Comparison of ENCODE assay signal across 18 cellular contexts in the genomic region with DNA sequence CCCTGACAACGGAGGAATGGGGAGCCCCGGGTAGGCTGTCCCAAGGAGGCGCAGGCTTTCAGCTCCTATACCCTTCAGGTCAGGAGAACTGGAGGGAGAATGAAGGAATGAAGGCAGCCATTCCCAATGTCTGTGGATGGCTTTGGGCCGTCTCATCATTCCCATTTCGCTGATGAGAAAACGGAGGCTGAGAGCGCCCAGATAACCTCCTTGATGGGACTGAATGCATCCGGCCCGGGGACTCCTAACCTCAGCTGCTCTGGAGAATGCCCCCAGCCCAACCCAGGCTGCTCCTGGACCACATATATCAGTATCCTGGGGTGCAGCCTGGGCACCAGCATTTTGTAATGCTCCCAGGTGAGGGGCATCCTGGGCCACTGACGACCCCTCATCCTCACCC. TPM values are rescaled to one million over a fixed set of nuclear protein-coding genes. Genes with fewer than 3 reads are reported as not detected.
A peak's percentile ranks its signal among the peaks of the same experiment; 100 is the strongest.
DNase-seq lines count a peak whose midpoint lies in the region; ATAC-seq and TF ChIP-seq lines count a peak whose summit lies in the region.
"Had no signal": no experiment of that assay in that cellular context is flagged by ENCODE, and none has a peak within 500 bp of the region (broad histone marks: within the 10 kb centered on the region; RNA-seq: fewer than 3 reads in every experiment).

No MANE protein-coding gene starts in this region.

- peaks cover 0 to 6% (median 4%) of the 10 kb centered on the region in 3 donors for H3K27me3 Mint-ChIP-seq in immature natural killer cell (ENCODE audit: low read depth in 3 of 3)
- H3K27me3 Mint-ChIP-seq: CD4-positive, alpha-beta T cell had no signal

- WGBS in hepatocyte (ENCODE audit: low lambda C conversion rate, missing lambda C conversion rate): 91% methylated on average over 10 of the region's 10 CpGs

- no peak overlapping the region for H3K27ac Mint-ChIP-seq in immature natural killer cell
- H3K27ac Mint-ChIP-seq: CD4-positive, alpha-beta T cell had no signal

- DNase-seq in left cardiac atrium: peak; percentile 7
- no peak for DNase-seq in cardiac septum (ENCODE audit: low spot score)
- no peak for DNase-seq in hepatocyte (ENCODE audit: low spot score)
- peak; percentile 62 for DNase-seq in posterior vena cava (ENCODE audit: low spot score)
- DNase-seq in activated CD8-positive, alpha-beta memory T cell treated with anti-CD3 and anti-CD28 coated beads for 24 hours: no peak
- DNase-seq in immature natural killer cell: no peak
- DNase-seq in ACHN: no peak
- DNase-seq: CD4-positive, alpha-beta T cell; DMS79; MG63; NCI-H1092 treated with DMSO at 0.1 percent for 48 hours; NCI-H1694 treated with DMSO at 0.1 percent for 48 hours; NCI-H345; NCI-H526 treated with DMSO at 0.1 percent for 48 hours had no signal

- peak overlapping the region; percentile 94 for H3K27ac ChIP-seq in hepatocyte
- H3K27ac ChIP-seq: A549 had no signal

- no peaks in the 10 kb centered on the region for H3K79me2 ChIP-seq in hepatocyte

- no peaks in the 10 kb centered on the region for H3K9me2 ChIP-seq in hepatocyte (replicated peaks; ENCODE audit: insufficient read depth)

- no peak overlapping the region for H3K4me2 ChIP-seq in hepatocyte
- H3K4me2 ChIP-seq: A549 had no signal

- H3K9me3 ChIP-seq in hepatocyte (ENCODE audit: low read depth): no peaks in the 10 kb centered on the region

- H3K36me3 ChIP-seq in hepatocyte (replicated peaks; ENCODE audit: insufficient read depth, low read depth): no peaks in the 10 kb centered on the region
- H3K36me3 ChIP-seq: MG63 had no signal

- no peaks in the 10 kb centered on the region for H3K27me3 ChIP-seq in hepatocyte
- H3K27me3 ChIP-seq: MG63 had no signal

- no peaks in the 10 kb centered on the region for H4K20me1 ChIP-seq in hepatocyte (ENCODE audit: insufficient read depth, poor library complexity, severe bottlenecking)

- no peak overlapping the region for H3K4me3 Mint-ChIP-seq in immature natural killer cell
- H3K4me3 Mint-ChIP-seq: CD4-positive, alpha-beta T cell had no signal

- no peaks in the 10 kb centered on the region for H3K4me1 Mint-ChIP-seq in immature natural killer cell

- TF ChIP-seq CTCF in hepatocyte (IDR thresholded peaks at IDR 0.05; ENCODE audit: poor library complexity): no peak

- H3K9me3 Mint-ChIP-seq in immature natural killer cell: no peaks in the 10 kb centered on the region
- H3K9me3 Mint-ChIP-seq: CD4-positive, alpha-beta T cell had no signal

- intact Hi-C loops in left cardiac atrium (cut with DNase I): no loop called here
- intact Hi-C loops in cardiac septum (cut with DNase I): no loop called here
- intact Hi-C loops in posterior vena cava (cut with DNase I): no loop called here

- no peak overlapping the region for H2AFZ ChIP-seq in hepatocyte

- in situ Hi-C loops in ACHN (cut with HindIII; ENCODE audit: low pct_ligation_motif_present, low pct_unique_long_range_greater_than_20kb, low sequenced_read_pairs): no loop called here

- H3K4me3 ChIP-seq in hepatocyte: no peak overlapping the region
- H3K4me3 ChIP-seq: A549, MG63 had no signal

- peaks cover 33% of the 10 kb centered on the region for H3K4me1 ChIP-seq in hepatocyte (ENCODE audit: insufficient read depth)
- H3K4me1 ChIP-seq: A549 had no signal

- no peaks in the 10 kb centered on the region for H3K36me3 Mint-ChIP-seq in immature natural killer cell

- no peak for ATAC-seq in left cardiac atrium
- ATAC-seq in GM21737 (IDR thresholded peaks at IDR 0.05; ENCODE audit: unreplicated experiment): no peak

RNA-seq across cellular contexts. Expression of a gene that starts 52.6 kb away (rescaled TPM):
- total RNA-seq in left cardiac atrium: 100 to 1,000 TPM; 307 to 456 TPM
- total RNA-seq in cardiac septum: 214 TPM
- total RNA-seq in hepatocyte: not detected in 2 replicates
- polyA plus RNA-seq in hepatocyte: not detected in 2 replicates
- total RNA-seq in posterior vena cava: 100 to 1,000 TPM; 327 to 473 TPM
- not detected for polyA plus RNA-seq in immature natural killer cell
- total RNA-seq: G401 had no signal
- polyA plus RNA-seq: A549, H1 had no signal

Comparison
In these comparisons a context has a peak if more than half of its experiments do, and no peak if none do; other contexts are left out.
1. DNase-seq: peak in left cardiac atrium (single experiment) and posterior vena cava (single experiment); none in cardiac septum (single experiment), hepatocyte (single experiment), activated CD8-positive, alpha-beta memory T cell treated with anti-CD3 and anti-CD28 coated beads for 24 hours (single experiment), immature natural killer cell (0 of 3) and ACHN (single experiment).
2. RNA of a gene that starts 52.6 kb away (total RNA-seq): 327 to 473 TPM in posterior vena cava, 307 to 456 TPM in left cardiac atrium and 214 TPM in cardiac septum (single experiment); not detected in hepatocyte; every median in the first group is over 100 times any median in the second.